Comparison of ENCODE assay signal across 9 cellular contexts in genomic region chrX:97398030-97398551, GRCh38.
A peak's percentile ranks its signal among the peaks of the same experiment; 100 is the strongest.
DNase-seq lines count a peak whose midpoint lies in the region; ATAC-seq, FAIRE-seq and TF ChIP-seq lines count a peak whose summit lies in the region.
"Had no signal": no experiment of that assay in that cellular context is flagged by ENCODE, and none has a peak within 500 bp of the region (broad histone marks: within the 10 kb centered on the region; RNA-seq: fewer than 3 reads in every experiment).

No MANE protein-coding gene starts in this region.

- H3K4me1 ChIP-seq in heart right ventricle = no peaks in the 10 kb centered on the region

- H3K4me1 Mint-ChIP-seq in activated CD8-positive, alpha-beta memory T cell treated with anti-CD3 and anti-CD28 coated beads, Interleukin-2, amount 10 ng/mL, durations not matched to agents 7 days and 5 days = peaks cover 53% of the 10 kb centered on the region
- H3K4me1 Mint-ChIP-seq in stimulated activated memory B cell treated with anti-CD40 and anti-IgM and Interleukin-4, amounts not matched to agents 10 μg/mL and 1 μg/mL and 100 μg/mL, for 72 hours = peaks cover 9% of the 10 kb centered on the region

- H3K27ac ChIP-seq in heart right ventricle = no peak overlapping the region

- CTCF ChIA-PET in activated CD8-positive, alpha-beta memory T cell treated with anti-CD3 and anti-CD28 coated beads, Interleukin-2, amount 10 ng/mL, durations not matched to agents 7 days and 5 days (lab: Charles Lee) = no interaction called here

- no peaks in the 10 kb centered on the region for H3K9me3 Mint-ChIP-seq in activated CD8-positive, alpha-beta memory T cell treated with anti-CD3 and anti-CD28 coated beads, Interleukin-2, amount 10 ng/mL, durations not matched to agents 7 days and 5 days (ENCODE audit: low read depth)
- no peaks in the 10 kb centered on the region for H3K9me3 Mint-ChIP-seq in stimulated activated memory B cell treated with anti-CD40 and anti-IgM and Interleukin-4, amounts not matched to agents 10 μg/mL and 1 μg/mL and 100 μg/mL, for 72 hours

- peak; percentile 30 for FAIRE-seq in RCC 7860 (lab: Jason Lieb, UNC)

- peaks cover 0 to 15% (median 0%) of the 10 kb centered on the region in 7 donors for H3K27me3 ChIP-seq in heart right ventricle

- H3K36me3 ChIP-seq in heart right ventricle = no peaks in the 10 kb centered on the region

- peak overlapping the region; percentile 88 for H3K27ac Mint-ChIP-seq in activated CD8-positive, alpha-beta memory T cell treated with anti-CD3 and anti-CD28 coated beads, Interleukin-2, amount 10 ng/mL, durations not matched to agents 7 days and 5 days
- peak overlapping the region; percentile 76 for H3K27ac Mint-ChIP-seq in stimulated activated memory B cell treated with anti-CD40 and anti-IgM and Interleukin-4, amounts not matched to agents 10 μg/mL and 1 μg/mL and 100 μg/mL, for 72 hours

- peaks cover 1% of the 10 kb centered on the region for H3K36me3 Mint-ChIP-seq in activated CD8-positive, alpha-beta memory T cell treated with anti-CD3 and anti-CD28 coated beads, Interleukin-2, amount 10 ng/mL, durations not matched to agents 7 days and 5 days
- H3K36me3 Mint-ChIP-seq in stimulated activated memory B cell treated with anti-CD40 and anti-IgM and Interleukin-4, amounts not matched to agents 10 μg/mL and 1 μg/mL and 100 μg/mL, for 72 hours = peaks cover 4% of the 10 kb centered on the region

- H3K4me3 ChIP-seq in heart right ventricle = no peak overlapping the region

- intact Hi-C loops in heart right ventricle (cut with DNase I) = no loop called here

- DNase-seq in activated CD8-positive, alpha-beta memory T cell treated with anti-CD3 and anti-CD28 coated beads, Interleukin-2, amount 10 ng/mL, durations not matched to agents 7 days and 5 days = no peak
- DNase-seq in activated CD8-positive, alpha-beta memory T cell treated with anti-CD3 and anti-CD28 coated beads for 24 hours = no peak
- DNase-seq in RCC 7860 (ENCODE audit: low spot score) (peak; percentile 3), iPS-NIHi7 (ENCODE audit: extremely low spot score) (no peak), heart right ventricle (no peak), AG20443 (ENCODE audit: low spot score) (no peak)
- DNase-seq: anterior cingulate cortex had no signal

- no peaks in the 10 kb centered on the region for H3K9me3 ChIP-seq in heart right ventricle

- TF ChIP-seq CTCF in heart right ventricle (IDR thresholded peaks at IDR 0.05) = no peak

- peak; percentile 50 for ATAC-seq in activated CD8-positive, alpha-beta memory T cell treated with anti-CD3 and anti-CD28 coated beads, Interleukin-2, amount 10 ng/mL, durations not matched to agents 7 days and 5 days
- ATAC-seq in HG02852 (IDR thresholded peaks at IDR 0.05; ENCODE audit: unreplicated experiment) (peak; percentile 60), heart right ventricle (no peak)
- peak; percentile 85 for ATAC-seq in stimulated activated memory B cell treated with anti-CD40 and anti-IgM and Interleukin-4, amounts not matched to agents 10 μg/mL and 1 μg/mL and 100 μg/mL, for 72 hours

- peak overlapping the region; percentile 24 for H3K4me3 Mint-ChIP-seq in activated CD8-positive, alpha-beta memory T cell treated with anti-CD3 and anti-CD28 coated beads, Interleukin-2, amount 10 ng/mL, durations not matched to agents 7 days and 5 days
- H3K4me3 Mint-ChIP-seq in stimulated activated memory B cell treated with anti-CD40 and anti-IgM and Interleukin-4, amounts not matched to agents 10 μg/mL and 1 μg/mL and 100 μg/mL, for 72 hours = peak overlapping the region; percentile 48

- H3K27me3 Mint-ChIP-seq in activated CD8-positive, alpha-beta memory T cell treated with anti-CD3 and anti-CD28 coated beads, Interleukin-2, amount 10 ng/mL, durations not matched to agents 7 days and 5 days = no peaks in the 10 kb centered on the region
- H3K27me3 Mint-ChIP-seq in stimulated activated memory B cell treated with anti-CD40 and anti-IgM and Interleukin-4, amounts not matched to agents 10 μg/mL and 1 μg/mL and 100 μg/mL, for 72 hours = no peaks in the 10 kb centered on the region

- WGBS in heart right ventricle, 2 donors = 51 to 73% methylated on average over 3 of the region's 3 CpGs

Comparison
In these comparisons a context has a peak if more than half of its experiments do, and no peak if none do; other contexts are left out.
1. ATAC-seq: peak in activated CD8-positive, alpha-beta memory T cell treated with anti-CD3 and anti-CD28 coated beads, Interleukin-2, amount 10 ng/mL, durations not matched to agents 7 days and 5 days (single experiment), HG02852 (single experiment) and stimulated activated memory B cell treated with anti-CD40 and anti-IgM and Interleukin-4, amounts not matched to agents 10 μg/mL and 1 μg/mL and 100 μg/mL, for 72 hours (single experiment); none in heart right ventricle (0 of 8).